Comparison of ENCODE assay signal across 9 cellular contexts in the genomic region with DNA sequence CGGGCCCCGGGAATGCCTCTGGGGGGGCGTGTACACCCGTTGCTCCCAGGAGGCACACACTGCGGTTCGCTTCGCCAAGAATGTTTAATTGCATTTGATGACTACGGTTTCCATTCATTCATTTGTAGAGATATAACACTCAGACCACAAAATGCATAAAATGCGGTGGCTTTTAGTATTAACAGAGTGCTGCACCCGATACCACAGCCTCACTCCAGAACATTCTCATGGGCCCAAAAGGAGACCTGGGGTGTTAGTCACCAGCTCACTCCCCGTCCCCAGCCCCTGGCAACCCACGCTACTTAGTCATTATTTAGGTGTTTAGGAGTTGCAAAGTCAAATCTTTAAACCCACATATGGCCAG. TPM values are rescaled to one million over a fixed set of nuclear protein-coding genes. Genes with fewer than 3 reads are reported as not detected.
DNase-seq lines count a peak whose midpoint lies in the region; ATAC-seq, FAIRE-seq and TF ChIP-seq lines count a peak whose summit lies in the region.
"Had no signal": no experiment of that assay in that cellular context is flagged by ENCODE, and none has a peak within 500 bp of the region (broad histone marks: within the 10 kb centered on the region; RNA-seq: fewer than 3 reads in every experiment).

No MANE protein-coding gene starts in this region.

- peaks cover 26% of the 10 kb centered on the region for H3K4me1 Mint-ChIP-seq in activated T-cell treated with anti-CD3 and anti-CD28 coated beads, Interleukin-2, amount 50 U/mL, for 4 hours (ENCODE audit: low read depth)
- H3K4me1 Mint-ChIP-seq in endodermal cell, result no peaks in the 10 kb centered on the region

- H3K27ac ChIP-seq in tibial nerve, result peak overlapping the region in 3 of 4 donors; percentile 58 to 84 (median 60)
- H3K27ac ChIP-seq in endodermal cell (ENCODE audit: low read depth, low read length), result no peak overlapping the region
- no peak overlapping the region for H3K27ac ChIP-seq in kidney (ENCODE audit: low read depth in 2 of 2, low read length in 2 of 2)

- H3K9ac ChIP-seq in endodermal cell (ENCODE audit: extremely low read depth, low read length, poor library complexity, severe bottlenecking) (no peak overlapping the region), kidney (ENCODE audit: low read length in 2 of 2) (no peak overlapping the region)

- H3K36me3 Mint-ChIP-seq in activated T-cell treated with anti-CD3 and anti-CD28 coated beads, Interleukin-2, amount 50 U/mL, for 4 hours (ENCODE audit: insufficient read depth), result peaks cover 3% of the 10 kb centered on the region
- H3K36me3 Mint-ChIP-seq in endodermal cell (ENCODE audit: low read depth), result peaks cover 24% of the 10 kb centered on the region

- H3K4me3 ChIP-seq in tibial nerve (peak overlapping the region in 1 of 4 donors; percentile 31), endodermal cell (ENCODE audit: low read length) (no peak overlapping the region), kidney (ENCODE audit: low read length in 2 of 2) (no peak overlapping the region)

- H3K27ac Mint-ChIP-seq in endodermal cell, result no peak overlapping the region

- intact Hi-C loops in kidney (cut with DNase I), result no loop called here

- H3K9me3 ChIP-seq in tibial nerve, result no peaks in the 10 kb centered on the region
- H3K9me3 ChIP-seq in endodermal cell (ENCODE audit: control insufficient read depth, low read length), result no peaks in the 10 kb centered on the region
- H3K9me3 ChIP-seq in kidney (ENCODE audit: control insufficient read depth in 1 of 2, low read length in 2 of 2), result no peaks in the 10 kb centered on the region
- H3K9me3 ChIP-seq: pancreas had no signal

- peak; percentile 86 to 89 for ATAC-seq in activated T-cell treated with anti-CD3 and anti-CD28 coated beads, Interleukin-2, amount 50 U/mL, for 4 hours

- WGBS in tibial nerve, 2 donors, result 38 to 39% methylated on average over 12 of the region's 12 CpGs
- 90 to 94% methylated on average over 3 to 12 of the region's 12 CpGs for WGBS in endodermal cell (ENCODE audit: insufficient coverage in 1 of 2, insufficient read length in 1 of 2), 2 experiments

- no peak for FAIRE-seq in kidney (lab: Jason Lieb, UNC)
- FAIRE-seq: pancreas had no signal

- peak overlapping the region; percentile 84 for H3K4me3 Mint-ChIP-seq in activated T-cell treated with anti-CD3 and anti-CD28 coated beads, Interleukin-2, amount 50 U/mL, for 4 hours
- H3K4me3 Mint-ChIP-seq in endodermal cell, result no peak overlapping the region

- no peaks in the 10 kb centered on the region for H3K27me3 Mint-ChIP-seq in activated T-cell treated with anti-CD3 and anti-CD28 coated beads, Interleukin-2, amount 50 U/mL, for 4 hours (ENCODE audit: low read depth)
- H3K27me3 Mint-ChIP-seq in endodermal cell (ENCODE audit: insufficient read depth), result no peaks in the 10 kb centered on the region

- H3K36me3 ChIP-seq in tibial nerve, result no peaks in the 10 kb centered on the region
- H3K36me3 ChIP-seq in endodermal cell (ENCODE audit: control insufficient read depth, insufficient read depth, low read length), result peaks cover 3% of the 10 kb centered on the region
- no peaks in the 10 kb centered on the region for H3K36me3 ChIP-seq in kidney (ENCODE audit: control insufficient read depth in 1 of 2, insufficient read depth in 2 of 2, low read length in 2 of 2)
- H3K36me3 ChIP-seq: pancreas had no signal

- DNase-seq in activated naive CD4-positive, alpha-beta T cell treated with Interleukin-2 at 50 U/mL for 16 hours, result peak; percentile 83
- DNase-seq in activated naive CD4-positive, alpha-beta T cell (lab: John Stamatoyannopoulos, UW), result no peak
- DNase-seq in activated T-cell treated with anti-CD3 and anti-CD28 coated beads, Interleukin-2, amount 50 U/mL, for 4 hours, result peak; percentile 55
- DNase-seq in islet precursor cell, result peak; percentile 46
- DNase-seq in tibial nerve (ENCODE audit: low spot score in 2 of 2), result no peak
- DNase-seq in endodermal cell, result no peak
- no peak for DNase-seq in NCI-H446 treated with DMSO at 0.1 percent for 48 hours (lab: John Stamatoyannopoulos, UW)
- no peak for DNase-seq in kidney

- no peak for TF ChIP-seq CTCF in tibial nerve (IDR thresholded peaks at IDR 0.05)
- no peak for TF ChIP-seq CTCF in endodermal cell (conservative IDR thresholded peaks at IDR 0.05)
- TF ChIP-seq CTCF in kidney (IDR thresholded peaks at IDR 0.05; ENCODE audit: borderline replicate concordance, extremely low read depth, insufficient read depth), result no peak

- H3K27me3 ChIP-seq in tibial nerve (peaks cover 0 to 17% of the 10 kb centered on the region in 2 donors), endodermal cell (ENCODE audit: control insufficient read depth, insufficient read depth, low read length, poor library complexity, severe bottlenecking) (no peaks in the 10 kb centered on the region)
- H3K27me3 ChIP-seq: pancreas had no signal

- no peaks in the 10 kb centered on the region for H3K9me3 Mint-ChIP-seq in activated T-cell treated with anti-CD3 and anti-CD28 coated beads, Interleukin-2, amount 50 U/mL, for 4 hours
- no peaks in the 10 kb centered on the region for H3K9me3 Mint-ChIP-seq in endodermal cell

- H3K4me1 ChIP-seq in tibial nerve, result peaks cover 0 to 40% (median 22%) of the 10 kb centered on the region in 4 donors
- H3K4me1 ChIP-seq in endodermal cell (ENCODE audit: control insufficient read depth, insufficient read depth, low read length), result no peaks in the 10 kb centered on the region
- no peaks in the 10 kb centered on the region for H3K4me1 ChIP-seq in kidney (ENCODE audit: control insufficient read depth in 1 of 2, insufficient read depth in 1 of 2, low read depth in 1 of 2, low read length in 2 of 2)
- H3K4me1 ChIP-seq: pancreas had no signal

- no peak for TF ChIP-seq POLR2A in tibial nerve (IDR thresholded peaks at IDR 0.05)

- TF ChIP-seq EP300 in tibial nerve (IDR thresholded peaks at IDR 0.05), result no peak

RNA-seq across cellular contexts. Expression of a gene that starts 21.8 kb away (rescaled TPM):
- under 1 TPM; 0.20 to 0.24 (median 0.22) TPM for total RNA-seq in activated T-cell treated with anti-CD3 and anti-CD28 coated beads, Interleukin-2, amount 50 U/mL, for 4 hours
- total RNA-seq in tibial nerve, result under 1 TPM in 1 of 4 donors, not detected in 3; 0.59 TPM
- under 1 TPM; 0.15 to 0.75 TPM for total RNA-seq in endodermal cell
- 1.2 TPM for polyA plus RNA-seq in endodermal cell (2013, experiment 1 of 2)
- 0.79 TPM for polyA plus RNA-seq in endodermal cell (2013, experiment 2 of 2)
- 0.31 TPM for total RNA-seq in kidney
- polyA plus RNA-seq in kidney (ENCODE audit: insufficient read depth, low read depth, low replicate concordance), result 1.3 TPM

RNA-seq across cellular contexts. Expression of a gene that starts 21.8 kb away (rescaled TPM):
- total RNA-seq in activated T-cell treated with anti-CD3 and anti-CD28 coated beads, Interleukin-2, amount 50 U/mL, for 4 hours, result 100 to 1,000 TPM; 110 to 123 (median 119) TPM
- 10 to 100 TPM; 28.2 to 73.5 (median 51.5) TPM for total RNA-seq in tibial nerve
- total RNA-seq in endodermal cell, result 10 to 100 TPM; 76.6 to 86.4 TPM
- polyA plus RNA-seq in endodermal cell (2013, experiment 1 of 2), result 58.5 TPM
- 53.7 TPM for polyA plus RNA-seq in endodermal cell (2013, experiment 2 of 2)
- total RNA-seq in kidney, result 49.8 TPM
- polyA plus RNA-seq in kidney (ENCODE audit: insufficient read depth, low read depth, low replicate concordance), result 117 TPM

RNA-seq across cellular contexts. Expression of a gene that starts 28.2 kb away (rescaled TPM):
- total RNA-seq in activated T-cell treated with anti-CD3 and anti-CD28 coated beads, Interleukin-2, amount 50 U/mL, for 4 hours, result not detected
- total RNA-seq in tibial nerve (1 to 10 TPM in 3 of 4 donors, under 1 TPM in 1; 0.30 to 9.0 (median 3.4) TPM), endodermal cell (under 1 TPM; 0.81 to 0.82 TPM), kidney (0.19 TPM)
- polyA plus RNA-seq in endodermal cell (2013, experiment 1 of 2), result 0.21 TPM
- polyA plus RNA-seq in endodermal cell (2013, experiment 2 of 2), result not detected
- polyA plus RNA-seq in kidney (ENCODE audit: insufficient read depth, low read depth, low replicate concordance), result 0.71 TPM

RNA-seq across cellular contexts. Expression of a gene that starts 39.1 kb away (rescaled TPM):
- 100 to 1,000 TPM; 241 to 277 (median 250) TPM for total RNA-seq in activated T-cell treated with anti-CD3 and anti-CD28 coated beads, Interleukin-2, amount 50 U/mL, for 4 hours
- total RNA-seq in tibial nerve (100 to 1,000 TPM; 303 to 400 (median 324) TPM), endodermal cell (100 to 1,000 TPM; 808 to 833 TPM), kidney (554 TPM)
- polyA plus RNA-seq in endodermal cell (2013, experiment 1 of 2), result 629 TPM
- 588 TPM for polyA plus RNA-seq in endodermal cell (2013, experiment 2 of 2)
- 984 TPM for polyA plus RNA-seq in kidney (ENCODE audit: insufficient read depth, low read depth, low replicate concordance)

RNA-seq across cellular contexts. Expression of a gene that starts 51.5 kb away (rescaled TPM):
- 100 to 1,000 TPM; 144 to 162 (median 147) TPM for total RNA-seq in activated T-cell treated with anti-CD3 and anti-CD28 coated beads, Interleukin-2, amount 50 U/mL, for 4 hours
- 10 to 100 TPM; 38.0 to 90.9 (median 55.3) TPM for total RNA-seq in tibial nerve
- 10 to 100 TPM; 49.1 to 66.4 TPM for total RNA-seq in endodermal cell
- 59.6 TPM for polyA plus RNA-seq in endodermal cell (2013, experiment 1 of 2)
- polyA plus RNA-seq in endodermal cell (2013, experiment 2 of 2), result 56.3 TPM
- total RNA-seq in kidney, result 38.0 TPM
- polyA plus RNA-seq in kidney (ENCODE audit: insufficient read depth, low read depth, low replicate concordance), result 33.3 TPM

Comparison
In these comparisons a context has a peak if more than half of its experiments do, and no peak if none do; other contexts are left out.
1. DNase-seq: peak in activated naive CD4-positive, alpha-beta T cell treated with Interleukin-2 at 50 U/mL for 16 hours (single experiment), activated T-cell treated with anti-CD3 and anti-CD28 coated beads, Interleukin-2, amount 50 U/mL, for 4 hours (single experiment) and islet precursor cell (single experiment); none in activated naive CD4-positive, alpha-beta T cell (0 of 4), tibial nerve (0 of 2), endodermal cell (single experiment), NCI-H446 treated with DMSO at 0.1 percent for 48 hours (single experiment) and kidney (single experiment).
2. H3K27ac ChIP-seq: peak in tibial nerve (3 of 4); none in endodermal cell (single experiment) and kidney (0 of 2).